Comparison of ENCODE assay signal across 20 cellular contexts in the genomic region with DNA sequence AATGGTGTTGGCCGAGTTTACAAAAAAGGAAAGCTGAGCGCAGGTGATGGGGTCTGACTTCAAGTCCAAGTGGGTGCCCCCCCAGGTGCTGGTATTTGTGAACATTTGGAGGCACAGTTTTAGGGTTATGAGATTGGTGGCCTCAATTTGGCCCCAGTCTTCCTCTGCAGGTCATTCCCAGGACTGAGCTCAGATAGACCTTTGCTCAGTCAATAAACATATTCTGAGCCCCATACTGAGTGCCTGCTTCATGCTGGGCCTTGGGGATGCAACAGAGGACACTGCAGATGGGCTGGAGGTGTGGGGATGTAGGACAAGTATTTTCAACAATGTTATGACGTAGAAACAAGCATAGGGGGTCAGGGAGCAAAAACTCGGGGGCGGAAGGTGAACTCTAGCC. TPM values are rescaled to one million over a fixed set of nuclear protein-coding genes. Genes with fewer than 3 reads are reported as not detected.
DNase-seq lines count a peak whose midpoint lies in the region; ATAC-seq lines count a peak whose summit lies in the region.
"Had no signal": no experiment of that assay in that cellular context is flagged by ENCODE, and none has a peak within 500 bp of the region (broad histone marks: within the 10 kb centered on the region; RNA-seq: fewer than 3 reads in every experiment).

No MANE protein-coding gene starts in this region.

- no peak overlapping the region for H3K9ac ChIP-seq in mucosa of rectum (ENCODE audit: low read depth in 1 of 2, low read length in 2 of 2)
- H3K9ac ChIP-seq: GM23248 had no signal

- H3K36me3 ChIP-seq in mucosa of rectum (ENCODE audit: control insufficient read depth in 2 of 2, insufficient read depth in 2 of 2, low read length in 2 of 2) (no peaks in the 10 kb centered on the region), SJCRH30 (no peaks in the 10 kb centered on the region)
- H3K36me3 ChIP-seq: BE2C, SJSA1 had no signal

- no peak overlapping the region for H3K4me3 ChIP-seq in mucosa of rectum (ENCODE audit: low read length in 2 of 2)
- no peak overlapping the region for H3K4me3 ChIP-seq in SJCRH30
- H3K4me3 ChIP-seq: GM23248, SJSA1 had no signal

- peak; percentile 25 for ATAC-seq in left colon
- no peak for ATAC-seq in GM18868 (IDR thresholded peaks at IDR 0.05; ENCODE audit: unreplicated experiment)

- in situ Hi-C loops in KBM-7 (cut with MboI; ENCODE audit: low pct_unique_long_range_greater_than_20kb, low sequenced_read_pairs) = no loop called here

- H3K9me3 ChIP-seq in mucosa of rectum (ENCODE audit: control insufficient read depth in 2 of 2, low read length in 2 of 2) (no peaks in the 10 kb centered on the region), SJCRH30 (replicated peaks) (no peaks in the 10 kb centered on the region)
- H3K9me3 ChIP-seq: BE2C, SJSA1 had no signal

- H3K4me1 ChIP-seq in mucosa of rectum (ENCODE audit: control insufficient read depth in 2 of 2, insufficient read depth in 2 of 2, low read length in 2 of 2) (peaks cover 3 to 24% of the 10 kb centered on the region in 2 donors), SJCRH30 (no peaks in the 10 kb centered on the region)
- H3K4me1 ChIP-seq: BE2C, SJSA1 had no signal

- peak overlapping the region; percentile 61 to 78 for H3K27ac ChIP-seq in mucosa of rectum (ENCODE audit: low read depth in 2 of 2, low read length in 2 of 2)
- H3K27ac ChIP-seq in SJCRH30 = no peak overlapping the region
- H3K27ac ChIP-seq: GM23248, SJSA1 had no signal

- no peaks in the 10 kb centered on the region for H3K27me3 ChIP-seq in mucosa of rectum (ENCODE audit: control insufficient read depth in 2 of 2, insufficient read depth in 2 of 2, low read length in 2 of 2)
- H3K27me3 ChIP-seq in SJCRH30 = no peaks in the 10 kb centered on the region
- H3K27me3 ChIP-seq: BE2C, SJSA1 had no signal

- intact Hi-C loops in left colon (cut with DNase I, micrococcal nuclease) = no loop called here

- peak; percentile 27 for DNase-seq in activated effector memory CD4-positive, alpha-beta T cell treated with anti-CD3 and anti-CD28 coated beads, Interleukin-2, amount 50 U/mL, for 16 hours
- DNase-seq in activated effector memory CD4-positive, alpha-beta T cell treated with Interleukin-2 at 50 U/mL for 16 hours = no peak
- DNase-seq in left colon (no peak), SJCRH30 (no peak), KBM-7 (no peak)
- DNase-seq: 8988T, ACHN, BE2C, Calu3, DND-41, GM23248, H9, HFFc6, Kasumi-1, NCI-H446, NCI-H524 treated with DMSO at 0.1 percent for 48 hours had no signal

RNA-seq across cellular contexts. Expression of a gene that starts 33.5 kb away (rescaled TPM):
- total RNA-seq in left colon = under 1 TPM; 0.36 to 0.43 TPM
- not detected in 2 replicates for total RNA-seq in SJCRH30 (2014; rRNA removed; shearing (Covaris generic))
- total RNA-seq: Calu3, H9, M059J had no signal

RNA-seq across cellular contexts. Expression of a gene that starts 51.4 kb away (rescaled TPM):
- not detected for total RNA-seq in left colon
- total RNA-seq in SJCRH30 (2014; rRNA removed; shearing (Covaris generic)) = not detected in 2 replicates
- total RNA-seq: Calu3, GM23248, H9, HFFc6, M059J, SJSA1 had no signal
